ENCODE assay signal across 8 cellular contexts in the genomic region with DNA sequence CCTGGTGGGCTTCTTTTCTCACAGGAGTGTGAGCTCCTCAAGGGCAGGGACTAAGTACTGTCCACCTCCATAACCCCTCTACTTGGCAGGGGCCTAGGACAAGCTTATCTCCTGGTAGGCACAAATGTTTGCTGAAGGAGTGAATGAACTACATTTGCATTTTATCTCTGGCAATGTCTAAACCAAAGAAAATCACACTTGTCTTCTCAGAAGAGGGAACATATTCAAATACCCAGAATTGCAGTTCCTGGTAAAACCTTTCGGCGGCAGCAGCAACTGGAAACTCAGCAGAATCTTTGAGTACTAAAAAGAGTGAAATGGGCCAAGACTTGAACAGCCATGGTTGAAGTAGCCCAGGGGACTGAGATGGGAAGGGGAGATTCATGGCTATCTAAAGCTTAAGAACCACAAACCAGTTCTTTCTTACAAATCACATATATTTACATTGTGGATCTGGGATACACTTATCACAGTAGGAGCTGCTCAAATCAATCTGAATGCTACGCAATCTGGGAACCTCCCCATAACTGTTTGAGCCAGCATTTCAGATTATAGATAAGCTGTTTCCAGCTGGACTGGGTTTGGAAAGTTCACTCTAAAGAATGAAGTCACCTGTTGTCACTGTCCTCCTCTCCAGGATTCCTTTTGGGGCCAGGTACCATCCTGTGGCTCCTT. TPM values are rescaled to one million over a fixed set of nuclear protein-coding genes. Genes with fewer than 3 reads are reported as not detected.
A peak's percentile ranks its signal among the peaks of the same experiment; 100 is the strongest.
DNase-seq lines count a peak whose midpoint lies in the region; ATAC-seq, FAIRE-seq and TF ChIP-seq lines count a peak whose summit lies in the region.

No MANE protein-coding gene starts in this region.

- 46 to 81% (median 53%) methylated on average over 3 of the region's 3 CpGs for WGBS in psoas muscle, 3 donors

- H3K36me3 Mint-ChIP-seq in nephron progenitor cell (ENCODE audit: low read depth), result peaks cover 33% of the 10 kb centered on the region

- TF ChIP-seq CTCF in GM12872 (IDR thresholded peaks at IDR 0.05; ENCODE audit: insufficient read depth, low read depth, low read length) (peak; percentile 50), bronchial epithelial cell (IDR thresholded peaks at IDR 0.05; ENCODE audit: insufficient read depth, low read length, severe bottlenecking) (peak; percentile 21), nephron progenitor cell (IDR thresholded peaks at IDR 0.05) (peak; percentile 25), psoas muscle (IDR thresholded peaks at IDR 0.05) (no peak)

- H3K36me3 ChIP-seq in bronchial epithelial cell (ENCODE audit: control insufficient read depth, insufficient read depth, low read length) (peaks cover 7% of the 10 kb centered on the region), psoas muscle (ENCODE audit: insufficient read depth in 1 of 2, low read depth in 1 of 2) (peaks cover 7 to 70% of the 10 kb centered on the region in 2 donors)

- H3K9me3 Mint-ChIP-seq in nephron progenitor cell, result no peaks in the 10 kb centered on the region

- no peak for ATAC-seq in psoas muscle

- intact Hi-C loops in psoas muscle (cut with DNase I), result loop anchor here in 1 of 2 donors (10.0 kb wide), 1 partner anchor 73 kb away; no protein-coding TSS in a partner anchor

- no peak overlapping the region for H3K4me3 Mint-ChIP-seq in nephron progenitor cell

- H3K9me3 ChIP-seq in psoas muscle, result no peaks in the 10 kb centered on the region

- H3K27me3 ChIP-seq in bronchial epithelial cell (ENCODE audit: control insufficient read depth, insufficient read depth, low read length) (no peaks in the 10 kb centered on the region), psoas muscle (ENCODE audit: insufficient read depth in 3 of 3, low read length in 2 of 3) (no peaks in the 10 kb centered on the region)

- H3K4me3 ChIP-seq in bronchial epithelial cell (ENCODE audit: low read depth, low read length) (no peak overlapping the region), psoas muscle (no peak overlapping the region)

- peak overlapping the region; percentile 88 for H3K27ac Mint-ChIP-seq in nephron progenitor cell

- FAIRE-seq in bronchial epithelial cell (lab: Jason Lieb, UNC), result no peak

- no peak overlapping the region for H3K27ac ChIP-seq in psoas muscle

- H3K4me1 ChIP-seq in psoas muscle, result peaks cover 10% of the 10 kb centered on the region

- H3K4me1 Mint-ChIP-seq in nephron progenitor cell, result no peaks in the 10 kb centered on the region

- DNase-seq in RPMI8226, result peak; percentile 35
- no peak for DNase-seq in bronchial epithelial cell (ENCODE audit: low read depth)
- no peak for DNase-seq in nephron progenitor cell
- no peak for DNase-seq in psoas muscle
- no peak for DNase-seq in activated CD8-positive, alpha-beta memory T cell treated with anti-CD3 and anti-CD28 coated beads, Interleukin-2, amount 50 U/mL, for 48 hours
- no peak for DNase-seq in pons (ENCODE audit: low spot score)
- DNase-seq in NCI-H2029 (lab: John Stamatoyannopoulos, UW), result no peak

- no peaks in the 10 kb centered on the region for H3K27me3 Mint-ChIP-seq in nephron progenitor cell (ENCODE audit: low read depth, poor library complexity)

RNA-seq across cellular contexts. Expression of a gene that starts 18.7 kb away (rescaled TPM):
- 12.6 and 17.4 TPM in 2 replicates for total RNA-seq in bronchial epithelial cell
- total RNA-seq in psoas muscle, result 1 to 10 TPM; 5.5 to 6.9 (median 5.7) TPM
- 1 to 10 TPM; 2.3 to 5.0 (median 4.2) TPM for polyA plus RNA-seq in psoas muscle

RNA-seq across cellular contexts. Expression of a gene that starts 27.7 kb away (rescaled TPM):
- total RNA-seq in bronchial epithelial cell, result 16.1 and 18.8 TPM in 2 replicates
- 10 to 100 TPM; 17.1 to 21.9 (median 19.0) TPM for total RNA-seq in psoas muscle
- polyA plus RNA-seq in psoas muscle, result 10 to 100 TPM; 29.5 to 40.9 (median 31.5) TPM

RNA-seq across cellular contexts. Expression of a gene that starts 42.2 kb away (rescaled TPM):
- total RNA-seq in bronchial epithelial cell (95.0 and 215 TPM in 2 replicates), psoas muscle (10 to 100 TPM; 41.6 to 51.0 (median 43.8) TPM)
- 10 to 100 TPM; 45.0 to 95.9 (median 87.3) TPM for polyA plus RNA-seq in psoas muscle

RNA-seq across cellular contexts. Expression of a gene that starts 49.9 kb away (rescaled TPM):
- total RNA-seq in bronchial epithelial cell (15.0 and 19.8 TPM in 2 replicates), psoas muscle (1 to 10 TPM; 3.5 to 8.0 (median 3.9) TPM)
- polyA plus RNA-seq in psoas muscle, result 1 to 10 TPM; 3.7 to 4.4 (median 3.8) TPM
